Comparison of ENCODE assay signal across 15 cellular contexts in the genomic region with DNA sequence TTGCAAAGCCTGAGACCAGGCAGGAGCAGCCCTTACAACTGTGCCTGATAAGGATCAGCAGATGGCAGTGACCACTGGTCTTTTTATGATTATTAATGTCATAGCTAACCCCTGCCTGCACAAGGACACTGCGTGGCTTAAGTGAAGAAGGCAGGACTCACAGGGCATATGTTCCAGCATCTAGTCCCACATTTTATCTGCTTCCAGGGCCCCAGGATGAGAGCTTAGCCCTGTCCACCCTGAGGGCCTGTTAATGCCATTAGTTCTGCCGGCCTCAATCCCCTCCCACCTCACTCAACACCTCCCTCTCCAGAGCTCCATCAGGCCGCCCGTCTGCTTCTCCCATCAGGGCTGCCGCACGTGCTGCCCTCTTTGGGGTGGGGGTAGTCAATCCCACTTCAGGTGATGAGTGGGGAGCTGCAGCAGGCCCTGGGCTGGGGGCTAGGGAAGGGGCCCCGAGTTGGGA. TPM values are rescaled to one million over a fixed set of nuclear protein-coding genes. Genes with fewer than 3 reads are reported as not detected.
"Had no signal": no experiment of that assay in that cellular context is flagged by ENCODE, and none has a peak within 500 bp of the region (broad histone marks: within the 10 kb centered on the region; RNA-seq: fewer than 3 reads in every experiment).

No MANE protein-coding gene starts in this region.

- H3K4me1 ChIP-seq: colonic mucosa, sigmoid colon, tibial artery, uterus had no signal

- H3K4me3 ChIP-seq: colonic mucosa, sigmoid colon, tibial artery, uterus had no signal

- H3K36me3 ChIP-seq: colonic mucosa, sigmoid colon, tibial artery, uterus had no signal

- H3K9me3 ChIP-seq: colonic mucosa, sigmoid colon, tibial artery, uterus had no signal

- DNase-seq: activated CD4-positive, alpha-beta T cell treated with anti-CD3 and anti-CD28 coated beads for 36 hours; activated naive CD4-positive, alpha-beta T cell treated with anti-CD3 and anti-CD28 coated beads for 36 hours; anterior cingulate cortex; colonic mucosa; kidney glomerular epithelial cell; left ventricle myocardium superior; natural killer cell; sigmoid colon; stimulated activated CD4-positive, alpha-beta T cell treated with anti-CD3 and anti-CD28 coated beads, Interleukin-12 subunit alpha, Interleukin-12 subunit beta, amount 100 ng/mL, for 4 hours; stimulated activated CD4-positive, alpha-beta T cell treated with anti-CD3 and anti-CD28 coated beads, Interleukin-1b, Interleukin-23, amount 100 ng/mL, for 48 hours; stimulated activated naive CD4-positive, alpha-beta T cell treated with Interleukin-2 at 50 U/mL for 16 hours; tibial artery; uterus had no signal

- H3K27ac ChIP-seq: colonic mucosa, sigmoid colon, tibial artery, uterus had no signal

- ATAC-seq: activated CD4-positive, alpha-beta T cell treated with anti-CD3 and anti-CD28 coated beads for 36 hours; left ventricle myocardium superior; natural killer cell; WTC11 had no signal

- H3K27me3 ChIP-seq: colonic mucosa, sigmoid colon, tibial artery, uterus had no signal

RNA-seq across cellular contexts. Expression of gene TSPAN18, which starts 33.1 kb away (rescaled TPM):
- total RNA-seq: fibroblast of lung had no signal
